Comparison of ENCODE assay signal across 17 cellular contexts in the genomic region with DNA sequence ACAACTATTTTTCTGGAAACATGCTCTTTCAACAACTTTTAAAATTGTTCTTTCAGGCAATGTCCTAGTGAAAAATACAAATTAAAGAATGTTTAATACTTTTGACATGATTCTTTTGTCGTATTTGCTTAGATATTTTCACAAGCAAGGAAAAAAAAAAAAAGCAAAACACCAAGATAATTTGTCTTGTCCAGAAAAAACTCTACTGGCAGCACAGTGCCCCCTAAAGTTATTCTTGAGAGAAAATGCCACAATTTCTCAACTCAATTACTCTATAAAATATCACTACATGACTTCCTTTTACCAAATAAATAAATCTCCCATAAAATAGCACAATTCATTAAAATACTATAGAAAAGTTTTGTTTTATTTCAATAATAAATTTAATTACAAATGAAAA.
DNase-seq lines count a peak whose midpoint lies in the region; ATAC-seq and TF ChIP-seq lines count a peak whose summit lies in the region.
"Had no signal": no experiment of that assay in that cellular context is flagged by ENCODE, and none has a peak within 500 bp of the region (broad histone marks: within the 10 kb centered on the region; RNA-seq: fewer than 3 reads in every experiment).

No MANE protein-coding gene starts in this region.

- H3K27me3 ChIP-seq in endodermal cell (ENCODE audit: control insufficient read depth, insufficient read depth, low read length, poor library complexity, severe bottlenecking) (peaks cover 25% of the 10 kb centered on the region), testis (no peaks in the 10 kb centered on the region), psoas muscle (ENCODE audit: insufficient read depth in 3 of 3, low read length in 2 of 3) (no peaks in the 10 kb centered on the region)
- H3K27me3 ChIP-seq: thyroid gland had no signal

- H3K36me3 Mint-ChIP-seq in endodermal cell (ENCODE audit: low read depth) (no peaks in the 10 kb centered on the region), progenitor cell of endocrine pancreas (ENCODE audit: insufficient read depth) (no peaks in the 10 kb centered on the region)

- H3K27ac Mint-ChIP-seq in endodermal cell (no peak overlapping the region), progenitor cell of endocrine pancreas (no peak overlapping the region)
- H3K27ac Mint-ChIP-seq: activated CD4-positive, alpha-beta T cell treated with anti-CD3 and anti-CD28 coated beads, Interleukin-2, amount 10 ng/mL, durations not matched to agents 7 days and 5 days; activated T-helper 17 cell treated with anti-CD3 and anti-CD28 coated beads, Interleukin-2, amount 50 U/mL, for 72 hours had no signal

- H3K4me3 ChIP-seq in endodermal cell (ENCODE audit: low read length), result no peak overlapping the region
- H3K4me3 ChIP-seq in testis, result no peak overlapping the region
- H3K4me3 ChIP-seq in psoas muscle, result no peak overlapping the region
- H3K4me3 ChIP-seq: mucosa of descending colon, thyroid gland had no signal

- no peaks in the 10 kb centered on the region for H3K4me1 ChIP-seq in endodermal cell (ENCODE audit: control insufficient read depth, insufficient read depth, low read length)
- H3K4me1 ChIP-seq in testis, result no peaks in the 10 kb centered on the region
- no peaks in the 10 kb centered on the region for H3K4me1 ChIP-seq in psoas muscle
- H3K4me1 ChIP-seq: thyroid gland had no signal

- H3K9me3 Mint-ChIP-seq in endodermal cell, result no peaks in the 10 kb centered on the region
- H3K9me3 Mint-ChIP-seq in progenitor cell of endocrine pancreas (ENCODE audit: low read depth), result no peaks in the 10 kb centered on the region
- H3K9me3 Mint-ChIP-seq: activated CD4-positive, alpha-beta T cell treated with anti-CD3 and anti-CD28 coated beads, Interleukin-2, amount 10 ng/mL, durations not matched to agents 7 days and 5 days; activated T-helper 17 cell treated with anti-CD3 and anti-CD28 coated beads, Interleukin-2, amount 50 U/mL, for 72 hours had no signal

- H3K9me3 ChIP-seq in endodermal cell (ENCODE audit: control insufficient read depth, low read length), result no peaks in the 10 kb centered on the region
- H3K9me3 ChIP-seq in testis, result no peaks in the 10 kb centered on the region
- H3K9me3 ChIP-seq in psoas muscle, result no peaks in the 10 kb centered on the region
- H3K9me3 ChIP-seq: mucosa of descending colon, thyroid gland had no signal

- TF ChIP-seq CTCF in endodermal cell (conservative IDR thresholded peaks at IDR 0.05) (peak; percentile 71), progenitor cell of endocrine pancreas (IDR thresholded peaks at IDR 0.05; ENCODE audit: unreplicated experiment) (peak; percentile 43), testis (IDR thresholded peaks at IDR 0.05) (peak in 1 of 3 experiments; percentile 14), psoas muscle (IDR thresholded peaks at IDR 0.05) (no peak)

- H3K27me3 Mint-ChIP-seq in endodermal cell (ENCODE audit: insufficient read depth) (no peaks in the 10 kb centered on the region), progenitor cell of endocrine pancreas (no peaks in the 10 kb centered on the region)
- H3K27me3 Mint-ChIP-seq: activated CD4-positive, alpha-beta T cell treated with anti-CD3 and anti-CD28 coated beads, Interleukin-2, amount 10 ng/mL, durations not matched to agents 7 days and 5 days; activated T-helper 17 cell treated with anti-CD3 and anti-CD28 coated beads, Interleukin-2, amount 50 U/mL, for 72 hours had no signal

- WGBS in endodermal cell (ENCODE audit: insufficient coverage in 1 of 2, insufficient read length in 1 of 2), 2 experiments, result 0 to 17% methylated on average over 1 of the region's 1 CpG
- 21 to 27% methylated on average over 1 of the region's 1 CpG for WGBS in testis, 2 donors
- 5 to 19% (median 12%) methylated on average over 1 of the region's 1 CpG for WGBS in psoas muscle, 3 donors

- H3K27ac ChIP-seq in endodermal cell (ENCODE audit: low read depth, low read length) (no peak overlapping the region), testis (no peak overlapping the region), psoas muscle (no peak overlapping the region)
- H3K27ac ChIP-seq: thyroid gland had no signal

- no peak for ATAC-seq in psoas muscle
- ATAC-seq: activated T-helper 17 cell treated with anti-CD3 and anti-CD28 coated beads, Interleukin-2, amount 50 U/mL, for 72 hours; mucosa of descending colon; sciatic nerve had no signal

- no peak overlapping the region for H3K9ac ChIP-seq in endodermal cell (ENCODE audit: extremely low read depth, low read length, poor library complexity, severe bottlenecking)

- no peak for TF ChIP-seq POLR2A in testis (IDR thresholded peaks at IDR 0.05)

- peak; percentile 24 for DNase-seq in NCI-H146 (lab: John Stamatoyannopoulos, UW)
- no peak for DNase-seq in NCI-H146 treated with DMSO at 0.1 percent for 48 hours (lab: John Stamatoyannopoulos, UW; ENCODE audit: unreplicated experiment)
- peak; percentile 55 for DNase-seq in OCI-M1 (lab: John Stamatoyannopoulos, UW)
- no peak for DNase-seq in endodermal cell
- no peak for DNase-seq in progenitor cell of endocrine pancreas (ENCODE audit: low spot score, unreplicated experiment)
- no peak for DNase-seq in stimulated activated CD4-positive, alpha-beta T cell treated with anti-CD3 and anti-CD28 coated beads, Interleukin-2, amount 100 ng/mL, for 24 hours
- DNase-seq in testis, result no peak
- no peak for DNase-seq in psoas muscle
- DNase-seq: activated CD4-positive, alpha-beta T cell treated with anti-CD3 and anti-CD28 coated beads, Interleukin-2, amount 10 ng/mL, durations not matched to agents 7 days and 5 days; DMS79; erythroblast; KG1; mucosa of descending colon; NCI-H226; thyroid gland had no signal

- no peaks in the 10 kb centered on the region for H3K36me3 ChIP-seq in endodermal cell (ENCODE audit: control insufficient read depth, insufficient read depth, low read length)
- H3K36me3 ChIP-seq in testis (ENCODE audit: low read depth, missing control alignments), result no peaks in the 10 kb centered on the region
- no peaks in the 10 kb centered on the region for H3K36me3 ChIP-seq in psoas muscle (ENCODE audit: insufficient read depth in 1 of 2, low read depth in 1 of 2)
- H3K36me3 ChIP-seq: thyroid gland had no signal

- peaks cover 2% of the 10 kb centered on the region for H3K4me1 Mint-ChIP-seq in endodermal cell
- H3K4me1 Mint-ChIP-seq in progenitor cell of endocrine pancreas (ENCODE audit: low read depth), result peaks cover 8% of the 10 kb centered on the region
- H3K4me1 Mint-ChIP-seq: activated CD4-positive, alpha-beta T cell treated with anti-CD3 and anti-CD28 coated beads, Interleukin-2, amount 10 ng/mL, durations not matched to agents 7 days and 5 days; activated T-helper 17 cell treated with anti-CD3 and anti-CD28 coated beads, Interleukin-2, amount 50 U/mL, for 72 hours had no signal

- H3K4me3 Mint-ChIP-seq in endodermal cell (no peak overlapping the region), progenitor cell of endocrine pancreas (ENCODE audit: low read depth) (no peak overlapping the region)
- H3K4me3 Mint-ChIP-seq: activated CD4-positive, alpha-beta T cell treated with anti-CD3 and anti-CD28 coated beads, Interleukin-2, amount 10 ng/mL, durations not matched to agents 7 days and 5 days; activated T-helper 17 cell treated with anti-CD3 and anti-CD28 coated beads, Interleukin-2, amount 50 U/mL, for 72 hours had no signal

- intact Hi-C loops in testis (cut with DNase I; ENCODE audit: low total_unique reads) (no loop called here), psoas muscle (cut with DNase I) (no loop called here)

Comparison
In these comparisons a context has a peak if more than half of its experiments do, and no peak if none do; other contexts are left out.
1. DNase-seq: peak in NCI-H146 (single experiment) and OCI-M1 (single experiment); none in NCI-H146 treated with DMSO at 0.1 percent for 48 hours (single experiment), endodermal cell (single experiment), progenitor cell of endocrine pancreas (single experiment), stimulated activated CD4-positive, alpha-beta T cell treated with anti-CD3 and anti-CD28 coated beads, Interleukin-2, amount 100 ng/mL, for 24 hours (0 of 2), testis (single experiment) and psoas muscle (0 of 2).